8 cellular contexts compared by ENCODE assay signal in the genomic region with DNA sequence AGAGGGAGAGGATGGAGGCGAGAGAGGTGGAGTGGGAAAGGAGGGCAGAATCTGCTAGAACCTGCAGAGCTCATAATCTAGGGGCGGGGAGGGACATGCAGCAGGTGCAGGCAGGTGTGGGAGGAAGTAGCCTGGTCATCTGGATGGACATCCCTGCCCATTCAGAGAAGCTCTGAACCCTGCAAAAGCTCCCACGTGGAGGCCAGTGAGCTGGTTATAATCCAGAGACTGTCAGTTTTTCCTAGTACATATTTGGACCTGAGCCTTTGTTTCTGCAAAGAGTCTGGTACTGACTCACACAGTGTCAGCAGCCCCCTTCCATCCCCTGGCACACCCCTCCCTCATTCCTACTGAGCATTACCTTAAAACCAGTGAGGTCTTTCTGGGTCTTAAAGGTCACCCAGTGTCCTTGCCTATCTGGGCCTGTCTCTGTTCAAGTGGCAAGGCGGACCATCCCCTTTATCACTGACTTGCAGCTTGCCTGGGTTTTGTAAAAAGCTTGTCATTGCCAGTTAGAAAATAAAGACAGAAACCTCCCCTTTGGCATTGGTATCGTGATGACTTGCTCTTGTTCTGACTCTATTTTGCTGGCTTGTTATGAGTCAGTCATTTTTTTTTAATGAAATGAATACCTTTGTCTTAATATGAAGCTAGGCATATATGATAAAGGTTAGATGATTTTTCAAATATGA. TPM values are rescaled to one million over a fixed set of nuclear protein-coding genes. Genes with fewer than 3 reads are reported as not detected.
DNase-seq lines count a peak whose midpoint lies in the region; ATAC-seq, FAIRE-seq and TF ChIP-seq lines count a peak whose summit lies in the region.

No MANE protein-coding gene starts in this region.

- H3K4me2 ChIP-seq in HepG2 (ENCODE audit: low read depth, low read length), result no peak overlapping the region

- CTCF ChIA-PET in HepG2 (lab: Yijun Ruan, JAX; ENCODE audit: low intra/inter-chr PET ratio, low total read pairs), result no interaction called here

- no TSS peak for BruUV-seq in HepG2 (replicated peaks; lab: Mats Ljungman, UMichigan)

- no peak for ATAC-seq in HepG2
- peak; percentile 51 for ATAC-seq in HG03135 (IDR thresholded peaks at IDR 0.05; ENCODE audit: unreplicated experiment)
- ATAC-seq in activated CD4-positive, CD25-positive, alpha-beta regulatory T cell treated with anti-CD3 and anti-CD28 coated beads, Interleukin-2, amount 50 U/mL, for 24 hours, result peak; percentile 42 to 53

- H3K9ac ChIP-seq in liver (ENCODE audit: low read depth in 1 of 2, low read length in 2 of 2), result no peak overlapping the region
- no peak overlapping the region for H3K9ac ChIP-seq in HepG2 (ENCODE audit: insufficient read depth, low read depth, low read length)

- TF ChIP-seq CTCF in liver (IDR thresholded peaks at IDR 0.05; ENCODE audit: low read depth, low read length, missing input control) (no peak), HepG2 (CRISPR knock-in tag; IDR thresholded peaks at IDR 0.05) (no peak)

- H3K9me3 ChIP-seq in liver (ENCODE audit: control insufficient read depth in 4 of 4, low read length in 3 of 4) (no peaks in the 10 kb centered on the region), HepG2 (ENCODE audit: low read length) (no peaks in the 10 kb centered on the region)

- no peak overlapping the region for H2AFZ ChIP-seq in HepG2 (ENCODE audit: low read length)

- POLR2A ChIA-PET in HepG2 (lab: Yijun Ruan, JAX), result no interaction called here

- no peak for TF ChIP-seq RAD21 in liver (IDR thresholded peaks at IDR 0.05)
- no peak for TF ChIP-seq RAD21 in HepG2 (CRISPR knock-in tag; IDR thresholded peaks at IDR 0.05)

- no peak for FAIRE-seq in HepG2 (lab: Jason Lieb, UNC)

- H3K27ac ChIP-seq in liver (ENCODE audit: low read depth in 1 of 2, low read length in 2 of 2), result peak overlapping the region; percentile 37 to 77
- no peak overlapping the region for H3K27ac ChIP-seq in HepG2 (ENCODE audit: extremely low read length, insufficient read depth, low read length)

- in situ Hi-C loops in HepG2 (cut with HindIII; ENCODE audit: extremely low pct_ligation_motif_present, low pct_unique_long_range_greater_than_20kb), result no loop called here

- H3K4me3 ChIP-seq in liver (ENCODE audit: low read depth in 1 of 3, low read length in 3 of 3), result no peak overlapping the region
- H3K4me3 ChIP-seq in HepG2 (replicated peaks in 1 of 3; ENCODE audit: insufficient read depth in 1 of 3, low read depth in 2 of 3, low read length in 3 of 3), result no peak overlapping the region

- TF ChIP-seq POLR2A in HepG2 (IDR thresholded peaks at IDR 0.05; ENCODE audit: insufficient read depth in 1 of 2, low read depth in 2 of 2, low read length in 2 of 2), result no peak

- 67% methylated on average over 5 of the region's 5 CpGs for WGBS in liver
- WGBS in HepG2 (ENCODE audit: low lambda C conversion rate), result 66% methylated on average over 5 of the region's 5 CpGs

- no peaks in the 10 kb centered on the region for H3K79me2 ChIP-seq in HepG2 (ENCODE audit: insufficient read depth, low read length)

- intact Hi-C loops in HepG2 (cut with micrococcal nuclease; ENCODE audit: unreplicated experiment), result no loop called here

- H3K36me3 ChIP-seq in liver (ENCODE audit: control insufficient read depth in 4 of 4, insufficient read depth in 3 of 4, low read depth in 1 of 4, low read length in 3 of 4) (no peaks in the 10 kb centered on the region), HepG2 (replicated peaks in 1 of 2; ENCODE audit: control insufficient read depth in 1 of 2, insufficient read depth in 2 of 2, low read length in 2 of 2) (no peaks in the 10 kb centered on the region)

- TF ChIP-seq EP300 in HepG2 (IDR thresholded peaks at IDR 0.05; ENCODE audit: low read depth in 2 of 2, low read length in 2 of 2) (no peak), HepG2 (CRISPR knock-in tag; IDR thresholded peaks at IDR 0.05; ENCODE audit: borderline replicate concordance) (no peak)

- DNase-seq in HepG2 (ENCODE audit: low spot score), result no peak
- peak; percentile 63 for DNase-seq in fibroblast of gingiva (ENCODE audit: low read depth)
- peak; percentile 54 for DNase-seq in stimulated activated naive CD4-positive, alpha-beta T cell treated with Interleukin-2 at 50 U/mL for 16 hours (lab: John Stamatoyannopoulos, UW)
- no peak for DNase-seq in GDM1 (lab: John Stamatoyannopoulos, UW)
- no peak for DNase-seq in NK-92 (lab: John Stamatoyannopoulos, UW; ENCODE audit: unreplicated experiment)

- H3K4me1 ChIP-seq in liver (ENCODE audit: control insufficient read depth in 4 of 4, insufficient read depth in 4 of 4, low read length in 3 of 4), result peaks cover 9 to 48% (median 39%) of the 10 kb centered on the region in 4 donors
- peaks cover 30% of the 10 kb centered on the region for H3K4me1 ChIP-seq in HepG2 (ENCODE audit: insufficient read depth, low read length)

- no peaks in the 10 kb centered on the region for H4K20me1 ChIP-seq in HepG2 (ENCODE audit: insufficient read depth, low read length)

- H3K27me3 ChIP-seq in liver (ENCODE audit: control insufficient read depth in 4 of 4, insufficient read depth in 4 of 4, low read length in 3 of 4) (no peaks in the 10 kb centered on the region), HepG2 (ENCODE audit: control insufficient read depth in 1 of 2, insufficient read depth in 2 of 2, low read length in 2 of 2) (no peaks in the 10 kb centered on the region)

TF ChIP-seq in liver, 16 proteins besides CTCF, POLR2A, EP300 and RAD21 (continues in another document):
- TF ChIP-seq, protein P1, sequence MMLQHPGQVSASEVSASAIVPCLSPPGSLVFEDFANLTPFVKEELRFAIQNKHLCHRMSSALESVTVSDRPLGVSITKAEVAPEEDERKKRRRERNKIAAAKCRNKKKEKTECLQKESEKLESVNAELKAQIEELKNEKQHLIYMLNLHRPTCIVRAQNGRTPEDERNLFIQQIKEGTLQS (IDR thresholded peaks at IDR 0.05), result no peak
- TF ChIP-seq JUND (IDR thresholded peaks at IDR 0.05), result no peak

TF ChIP-seq in HepG2, 621 proteins besides CTCF, POLR2A, EP300 and RAD21 (continues in another document):
- TF ChIP-seq ZNF550 (CRISPR knock-in tag; IDR thresholded peaks at IDR 0.05; ENCODE audit: borderline replicate concordance), result no peak
- TF ChIP-seq UBTF (CRISPR knock-in tag; IDR thresholded peaks at IDR 0.05), result no peak
- TF ChIP-seq KDM3A (CRISPR knock-in tag; IDR thresholded peaks at IDR 0.05; ENCODE audit: low read depth), result no peak

RNA-seq across cellular contexts. Expression of gene PTPRJ, which starts 26.1 kb away (rescaled TPM):
- total RNA-seq in liver, result 10 to 100 TPM; 23.3 to 24.7 TPM
- polyA plus RNA-seq in liver, result 1 to 10 TPM; 4.1 to 5.8 TPM
- total RNA-seq in HepG2 (2016; rRNA removed; fragmentation: Illumina TruSeq; extraction: Trizol), result 0.95 and 1.0 TPM in 2 replicates
- total RNA-seq in HepG2 (2016; cell fraction: cytosol; rRNA removed; fragmentation: Illumina TruSeq; extraction: Trizol; ENCODE audit: low read depth), result 0.61 and 0.79 TPM in 2 replicates
- 0.89 and 1.4 TPM in 2 replicates for total RNA-seq in HepG2 (2016; cell fraction: insoluble cytoplasmic fraction; rRNA removed; fragmentation: Illumina TruSeq; extraction: Trizol)
- 0.79 and 1.2 TPM in 2 replicates for total RNA-seq in HepG2 (2016; cell fraction: membrane; rRNA removed; fragmentation: Illumina TruSeq; extraction: Trizol)
- total RNA-seq in HepG2 (2016; cell fraction: nucleus; rRNA removed; fragmentation: Illumina TruSeq; extraction: Trizol), result 1.9 TPM in 2 replicates
- polyA plus RNA-seq in HepG2 (2011; rRNA removed), result 1.2 and 1.5 TPM in 2 replicates
- polyA plus RNA-seq in HepG2 (2011; cell fraction: cytosol; rRNA removed), result 1.1 and 1.5 TPM in 2 replicates
- 1.1 and 1.8 TPM in 2 replicates for polyA plus RNA-seq in HepG2 (2011; cell fraction: nucleus; rRNA removed)
- 2.1 and 2.2 TPM in 2 replicates for polyA plus RNA-seq in HepG2 (2012)
- 0.49 and 0.50 TPM in 2 replicates for polyA plus RNA-seq in HepG2 (2016; cell fraction: cytosol; fragmentation: Illumina TruSeq; extraction: Trizol; ENCODE audit: low read depth)
- polyA plus RNA-seq in HepG2 (2016; cell fraction: insoluble cytoplasmic fraction; fragmentation: Illumina TruSeq; extraction: Trizol; ENCODE audit: low read depth), result 0.56 and 0.70 TPM in 2 replicates
- polyA plus RNA-seq in HepG2 (2016; cell fraction: membrane; fragmentation: Illumina TruSeq; extraction: Trizol; ENCODE audit: low read depth), result 0.86 and 1.2 TPM in 2 replicates
- 2.0 TPM in 2 replicates for polyA plus RNA-seq in HepG2 (2016; cell fraction: nucleus; fragmentation: Illumina TruSeq; extraction: Trizol; ENCODE audit: insufficient read depth, low read depth)
- polyA minus RNA-seq in HepG2 (2011; rRNA and poly(A)+ RNA removed; ENCODE audit: low replicate concordance), result 1.9 and 21.7 TPM in 2 replicates
- 2.8 and 3.1 TPM in 2 replicates for polyA minus RNA-seq in HepG2 (2011; cell fraction: cytosol; rRNA and poly(A)+ RNA removed)
- 2.7 and 3.6 TPM in 2 replicates for polyA minus RNA-seq in HepG2 (2011; cell fraction: nucleus; rRNA and poly(A)+ RNA removed)

Comparison
In these comparisons a context has a peak if more than half of its experiments do, and no peak if none do; other contexts are left out.
1. RNA of gene PTPRJ, which starts 26.1 kb away (total RNA-seq): 23.3 to 24.7 TPM in liver; 0.61 to 1.9 TPM in HepG2; every median in the first group is over 4 times any median in the second.
2. DNase-seq: peak in fibroblast of gingiva (single experiment) and stimulated activated naive CD4-positive, alpha-beta T cell treated with Interleukin-2 at 50 U/mL for 16 hours (single experiment); none in HepG2 (single experiment), GDM1 (single experiment) and NK-92 (single experiment).